Comparison of ENCODE assay signal across 10 cellular contexts in genomic region chr2:159890945-159891588, GRCh38. TPM values are rescaled to one million over a fixed set of nuclear protein-coding genes. Genes with fewer than 3 reads are reported as not detected.
DNase-seq lines count a peak whose midpoint lies in the region; ATAC-seq and TF ChIP-seq lines count a peak whose summit lies in the region.
"Had no signal": no experiment of that assay in that cellular context is flagged by ENCODE, and none has a peak within 500 bp of the region (broad histone marks: within the 10 kb centered on the region; RNA-seq: fewer than 3 reads in every experiment).

No MANE protein-coding gene starts in this region.

- peaks cover 57% of the 10 kb centered on the region for H3K4me1 Mint-ChIP-seq in activated naive CD8-positive, alpha-beta T cell treated with anti-CD3 and anti-CD28 coated beads, Interleukin-2, amount 50 U/mL, for 24 hours
- H3K4me1 Mint-ChIP-seq in GM23338 = peaks cover 14% of the 10 kb centered on the region

- H3K4me3 ChIP-seq in GM23338 = no peak overlapping the region

- H3F3A ChIP-seq in GM23338 (replicated peaks; ENCODE audit: low read depth) = no peaks in the 10 kb centered on the region

- H3K27ac Mint-ChIP-seq in activated naive CD8-positive, alpha-beta T cell treated with anti-CD3 and anti-CD28 coated beads, Interleukin-2, amount 50 U/mL, for 24 hours = peak overlapping the region; percentile 59
- no peak overlapping the region for H3K27ac Mint-ChIP-seq in GM23338
- H3K27ac Mint-ChIP-seq: activated naive CD8-positive, alpha-beta T cell treated with anti-CD3 and anti-CD28 coated beads, Interleukin-2, amount 10 ng/mL, durations not matched to agents 7 days and 5 days; immature natural killer cell had no signal

- no peaks in the 10 kb centered on the region for H3K27me3 ChIP-seq in GM23338 (ENCODE audit: insufficient read depth)

- no peaks in the 10 kb centered on the region for H3K79me2 ChIP-seq in GM23338 (replicated peaks; ENCODE audit: insufficient read depth)

- TF ChIP-seq CTCF in GM23338 (conservative IDR thresholded peaks at IDR 0.05; ENCODE audit: low read depth in 2 of 2) = no peak

- DNase-seq in activated naive CD8-positive, alpha-beta T cell treated with anti-CD3 and anti-CD28 coated beads, Interleukin-2, amount 50 U/mL, for 24 hours = no peak
- DNase-seq in NAMALWA (ENCODE audit: low spot score) (no peak), GM23338 (ENCODE audit: low spot score) (no peak), SW480 (ENCODE audit: low spot score) (no peak)
- DNase-seq: activated naive CD8-positive, alpha-beta T cell treated with anti-CD3 and anti-CD28 coated beads, Interleukin-2, amount 10 ng/mL, durations not matched to agents 7 days and 5 days; immature natural killer cell had no signal

- peak overlapping the region; percentile 9 for H3K4me3 Mint-ChIP-seq in activated naive CD8-positive, alpha-beta T cell treated with anti-CD3 and anti-CD28 coated beads, Interleukin-2, amount 50 U/mL, for 24 hours
- no peak overlapping the region for H3K4me3 Mint-ChIP-seq in GM23338
- H3K4me3 Mint-ChIP-seq: activated naive CD8-positive, alpha-beta T cell treated with anti-CD3 and anti-CD28 coated beads, Interleukin-2, amount 10 ng/mL, durations not matched to agents 7 days and 5 days; immature natural killer cell had no signal

- no peaks in the 10 kb centered on the region for H3K9me2 ChIP-seq in GM23338 (ENCODE audit: insufficient read depth)

- peaks cover 34% of the 10 kb centered on the region for H3K36me3 Mint-ChIP-seq in activated naive CD8-positive, alpha-beta T cell treated with anti-CD3 and anti-CD28 coated beads, Interleukin-2, amount 50 U/mL, for 24 hours (ENCODE audit: low read depth)
- no peaks in the 10 kb centered on the region for H3K36me3 Mint-ChIP-seq in GM23338 (ENCODE audit: low read depth)

- H3K36me3 ChIP-seq in GM23338 (ENCODE audit: insufficient read depth) = no peaks in the 10 kb centered on the region

- H3K27me3 Mint-ChIP-seq in activated naive CD8-positive, alpha-beta T cell treated with anti-CD3 and anti-CD28 coated beads, Interleukin-2, amount 50 U/mL, for 24 hours = no peaks in the 10 kb centered on the region
- no peaks in the 10 kb centered on the region for H3K27me3 Mint-ChIP-seq in GM23338 (ENCODE audit: insufficient read depth, low read depth, poor library complexity)
- H3K27me3 Mint-ChIP-seq: activated naive CD8-positive, alpha-beta T cell treated with anti-CD3 and anti-CD28 coated beads, Interleukin-2, amount 10 ng/mL, durations not matched to agents 7 days and 5 days had no signal

- peak; percentile 30 for ATAC-seq in GM18499 (IDR thresholded peaks at IDR 0.05; ENCODE audit: insufficient read depth, unreplicated experiment)
- ATAC-seq in GM19467 (IDR thresholded peaks at IDR 0.05; ENCODE audit: unreplicated experiment) = peak; percentile 29
- peak; percentile 34 for ATAC-seq in HG03097 (IDR thresholded peaks at IDR 0.05; ENCODE audit: low FRiP score, unreplicated experiment)
- ATAC-seq in activated naive CD8-positive, alpha-beta T cell treated with anti-CD3 and anti-CD28 coated beads, Interleukin-2, amount 50 U/mL, for 24 hours = peak; percentile 74
- no peak for ATAC-seq in GM18861 (IDR thresholded peaks at IDR 0.05; ENCODE audit: unreplicated experiment)
- no peak for ATAC-seq in GM23338

- no peak overlapping the region for H2AFZ ChIP-seq in GM23338

- H3K4me1 ChIP-seq in GM23338 (ENCODE audit: insufficient read depth) = peaks cover 10% of the 10 kb centered on the region; the same call in 1 of the 2 replicates

- no peak overlapping the region for H3K27ac ChIP-seq in GM23338 (ENCODE audit: low read depth)

- no peaks in the 10 kb centered on the region for H3K9me3 Mint-ChIP-seq in activated naive CD8-positive, alpha-beta T cell treated with anti-CD3 and anti-CD28 coated beads, Interleukin-2, amount 50 U/mL, for 24 hours
- no peaks in the 10 kb centered on the region for H3K9me3 Mint-ChIP-seq in GM23338
- H3K9me3 Mint-ChIP-seq: activated naive CD8-positive, alpha-beta T cell treated with anti-CD3 and anti-CD28 coated beads, Interleukin-2, amount 10 ng/mL, durations not matched to agents 7 days and 5 days; immature natural killer cell had no signal

- H3K4me2 ChIP-seq in GM23338 = no peak overlapping the region

- H4K20me1 ChIP-seq in GM23338 (replicated peaks; ENCODE audit: insufficient read depth) = peaks cover 1% of the 10 kb centered on the region; the same call in 1 of the 2 replicates

TF ChIP-seq in GM23338, 12 proteins besides CTCF, POLR2A, EP300 and RAD21 (continues in another document):
- TF ChIP-seq REST (IDR thresholded peaks at IDR 0.05; ENCODE audit: unreplicated experiment) = no peak
- TF ChIP-seq EZH2 (IDR thresholded peaks at IDR 0.05; ENCODE audit: low read depth, unreplicated experiment) = no peak
- no peak for TF ChIP-seq EZH2phosphoT487 (IDR thresholded peaks at IDR 0.05; ENCODE audit: unreplicated experiment)
- no peak for TF ChIP-seq NANOG (IDR thresholded peaks at IDR 0.05; ENCODE audit: borderline replicate concordance)
- no peak for TF ChIP-seq CREB1 (CRISPR knock-in tag; IDR thresholded peaks at IDR 0.05; ENCODE audit: low read depth)
- no peak for TF ChIP-seq ETS1 (IDR thresholded peaks at IDR 0.05)
- TF ChIP-seq ZNF114 (CRISPR knock-in tag; IDR thresholded peaks at IDR 0.05) = no peak
- no peak for TF ChIP-seq ZNF331 (CRISPR knock-in tag; IDR thresholded peaks at IDR 0.05; ENCODE audit: low read depth)
- TF ChIP-seq POLR2AphosphoS5 (IDR thresholded peaks at IDR 0.05; ENCODE audit: low read depth) = no peak
- no peak for TF ChIP-seq STAT1 (IDR thresholded peaks at IDR 0.05; ENCODE audit: unreplicated experiment)

RNA-seq across cellular contexts. Expression of gene LY75, which starts 13.5 kb away (rescaled TPM):
- 9.6 and 11.3 TPM in 2 replicates for total RNA-seq in GM23338 (2014; rRNA removed; shearing (Covaris generic))
- polyA plus RNA-seq in GM23338 (2016; fragmentation: Nextera tagmentation; extraction: Ambion mirVana) = 2.8 and 2.9 TPM in 2 replicates

Comparison
In these comparisons a context has a peak if more than half of its experiments do, and no peak if none do; other contexts are left out.
1. ATAC-seq: peak in GM18499 (single experiment), GM19467 (single experiment), HG03097 (single experiment) and activated naive CD8-positive, alpha-beta T cell treated with anti-CD3 and anti-CD28 coated beads, Interleukin-2, amount 50 U/mL, for 24 hours (single experiment); none in GM18861 (single experiment) and GM23338 (single experiment).